Comparison of ENCODE assay signal across 1 cellular context in the genomic region with DNA sequence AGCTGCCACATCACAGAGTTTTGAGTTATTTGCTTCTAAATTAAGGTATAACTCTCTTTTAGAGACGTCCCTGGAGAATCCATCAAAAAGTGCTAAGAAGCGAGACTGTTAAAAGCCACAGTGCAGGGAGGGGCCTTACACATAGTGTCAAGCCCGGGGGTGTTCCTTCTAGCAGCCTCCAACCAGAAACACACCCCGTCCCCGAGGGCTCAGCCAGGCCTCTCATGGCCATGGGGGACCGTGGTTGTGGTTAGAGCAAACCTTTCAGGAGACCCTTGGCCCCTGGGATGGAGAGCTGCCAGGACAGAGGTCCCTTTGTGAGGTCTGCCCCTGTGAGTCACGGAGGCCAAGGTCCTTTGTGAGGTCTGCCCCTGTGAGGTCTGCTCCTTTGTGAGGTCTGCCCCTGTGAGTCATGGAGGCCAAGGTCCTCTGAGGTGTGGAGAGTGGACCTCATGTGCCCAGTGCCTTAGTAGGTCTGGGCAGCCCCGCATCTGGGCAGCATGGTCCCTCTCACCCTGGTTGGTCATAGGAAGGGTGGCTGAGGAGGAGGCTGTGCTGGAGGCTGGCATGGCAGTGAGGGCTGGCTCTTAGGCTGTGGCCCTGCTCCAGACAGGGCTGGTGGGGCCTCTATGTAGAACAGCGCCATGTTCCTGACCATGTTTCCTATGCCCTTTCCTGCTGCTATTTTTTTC.
TF ChIP-seq lines count a peak whose summit lies in the region.

No MANE protein-coding gene starts in this region.

TF ChIP-seq in HepG2, 621 proteins besides CTCF, POLR2A, EP300 and RAD21 (continued from another document and continues in another):
- TF ChIP-seq NR1H2 (CRISPR knock-in tag; IDR thresholded peaks at IDR 0.05; ENCODE audit: borderline replicate concordance, low read depth) (no peak), ELF4 (CRISPR knock-in tag; IDR thresholded peaks at IDR 0.05; ENCODE audit: borderline replicate concordance) (no peak), PHB2 (IDR thresholded peaks at IDR 0.05; ENCODE audit: partially characterized antibody) (no peak), TCF12 (IDR thresholded peaks at IDR 0.05) (no peak), TCF12 (CRISPR knock-in tag; IDR thresholded peaks at IDR 0.05) (no peak), KLF15 (CRISPR knock-in tag; IDR thresholded peaks at IDR 0.05; ENCODE audit: borderline replicate concordance) (no peak), KDM5A (IDR thresholded peaks at IDR 0.05; ENCODE audit: borderline replicate concordance, low read length) (no peak), NPAS2 (CRISPR knock-in tag; IDR thresholded peaks at IDR 0.05; ENCODE audit: borderline replicate concordance) (no peak), XBP1 (CRISPR knock-in tag; IDR thresholded peaks at IDR 0.05) (no peak), TCF7L2 (IDR thresholded peaks at IDR 0.05; ENCODE audit: low read depth, low read length) (no peak), CBX2 (IDR thresholded peaks at IDR 0.05; ENCODE audit: low read depth, low read length) (no peak), CBX2 (CRISPR knock-in tag; IDR thresholded peaks at IDR 0.05; ENCODE audit: low read depth) (no peak), NR3C1 (CRISPR knock-in tag; IDR thresholded peaks at IDR 0.05) (no peak), KMT2A (CRISPR knock-in tag; IDR thresholded peaks at IDR 0.05) (peak; percentile 47), SP4 (CRISPR knock-in tag; IDR thresholded peaks at IDR 0.05) (no peak; the same call in none of the 2 replicates), STAT5B (CRISPR knock-in tag; IDR thresholded peaks at IDR 0.05) (no peak), SPEN (CRISPR knock-in tag; IDR thresholded peaks at IDR 0.05; ENCODE audit: low read depth) (peak; percentile 74), CHD4 (IDR thresholded peaks at IDR 0.05; ENCODE audit: borderline replicate concordance, low read length) (peak; percentile 72; the same call in 1 of the 2 replicates), ZSCAN22 (CRISPR knock-in tag; IDR thresholded peaks at IDR 0.05) (no peak), CAMTA2 (CRISPR knock-in tag; IDR thresholded peaks at IDR 0.05; ENCODE audit: borderline replicate concordance) (no peak), GTF2F1 (IDR thresholded peaks at IDR 0.05; ENCODE audit: low read length) (no peak), ELF3 (CRISPR knock-in tag; IDR thresholded peaks at IDR 0.05) (peak; percentile 65), MIXL1 (CRISPR knock-in tag; IDR thresholded peaks at IDR 0.05) (peak; percentile 48; the same call in 1 of the 2 replicates), ZNF577 (CRISPR knock-in tag; IDR thresholded peaks at IDR 0.05; ENCODE audit: borderline replicate concordance, low read depth) (no peak), NCOA2 (CRISPR knock-in tag; IDR thresholded peaks at IDR 0.05) (peak; percentile 94), ZNF652 (CRISPR knock-in tag; IDR thresholded peaks at IDR 0.05; ENCODE audit: borderline replicate concordance, low read depth) (peak; percentile 58; the same call in 1 of the 2 replicates), MIER3 (CRISPR knock-in tag; IDR thresholded peaks at IDR 0.05; ENCODE audit: borderline replicate concordance) (peak; percentile 93; the same call in 1 of the 2 replicates), ZNF205 (CRISPR knock-in tag; IDR thresholded peaks at IDR 0.05) (no peak; the same call in 1 of the 2 replicates), ZNF230 (CRISPR knock-in tag; IDR thresholded peaks at IDR 0.05) (peak; percentile 93), HDAC1 (CRISPR knock-in tag; IDR thresholded peaks at IDR 0.05) (peak; percentile 89), ZFYVE20 (CRISPR knock-in tag; IDR thresholded peaks at IDR 0.05; ENCODE audit: borderline replicate concordance, low read depth) (no peak)
- TF ChIP-seq, protein P1, sequence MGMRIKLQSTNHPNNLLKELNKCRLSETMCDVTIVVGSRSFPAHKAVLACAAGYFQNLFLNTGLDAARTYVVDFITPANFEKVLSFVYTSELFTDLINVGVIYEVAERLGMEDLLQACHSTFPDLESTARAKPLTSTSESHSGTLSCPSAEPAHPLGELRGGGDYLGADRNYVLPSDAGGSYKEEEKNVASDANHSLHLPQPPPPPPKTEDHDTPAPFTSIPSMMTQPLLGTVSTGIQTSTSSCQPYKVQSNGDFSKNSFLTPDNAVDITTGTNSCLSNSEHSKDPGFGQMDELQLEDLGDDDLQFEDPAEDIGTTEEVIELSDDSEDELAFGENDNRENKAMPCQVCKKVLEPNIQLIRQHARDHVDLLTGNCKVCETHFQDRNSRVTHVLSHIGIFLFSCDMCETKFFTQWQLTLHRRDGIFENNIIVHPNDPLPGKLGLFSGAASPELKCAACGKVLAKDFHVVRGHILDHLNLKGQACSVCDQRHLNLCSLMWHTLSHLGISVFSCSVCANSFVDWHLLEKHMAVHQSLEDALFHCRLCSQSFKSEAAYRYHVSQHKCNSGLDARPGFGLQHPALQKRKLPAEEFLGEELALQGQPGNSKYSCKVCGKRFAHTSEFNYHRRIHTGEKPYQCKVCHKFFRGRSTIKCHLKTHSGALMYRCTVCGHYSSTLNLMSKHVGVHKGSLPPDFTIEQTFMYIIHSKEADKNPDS (CRISPR knock-in tag; IDR thresholded peaks at IDR 0.05), result peak; percentile 67; the same call in 1 of the 2 replicates
- TF ChIP-seq, protein P2, sequence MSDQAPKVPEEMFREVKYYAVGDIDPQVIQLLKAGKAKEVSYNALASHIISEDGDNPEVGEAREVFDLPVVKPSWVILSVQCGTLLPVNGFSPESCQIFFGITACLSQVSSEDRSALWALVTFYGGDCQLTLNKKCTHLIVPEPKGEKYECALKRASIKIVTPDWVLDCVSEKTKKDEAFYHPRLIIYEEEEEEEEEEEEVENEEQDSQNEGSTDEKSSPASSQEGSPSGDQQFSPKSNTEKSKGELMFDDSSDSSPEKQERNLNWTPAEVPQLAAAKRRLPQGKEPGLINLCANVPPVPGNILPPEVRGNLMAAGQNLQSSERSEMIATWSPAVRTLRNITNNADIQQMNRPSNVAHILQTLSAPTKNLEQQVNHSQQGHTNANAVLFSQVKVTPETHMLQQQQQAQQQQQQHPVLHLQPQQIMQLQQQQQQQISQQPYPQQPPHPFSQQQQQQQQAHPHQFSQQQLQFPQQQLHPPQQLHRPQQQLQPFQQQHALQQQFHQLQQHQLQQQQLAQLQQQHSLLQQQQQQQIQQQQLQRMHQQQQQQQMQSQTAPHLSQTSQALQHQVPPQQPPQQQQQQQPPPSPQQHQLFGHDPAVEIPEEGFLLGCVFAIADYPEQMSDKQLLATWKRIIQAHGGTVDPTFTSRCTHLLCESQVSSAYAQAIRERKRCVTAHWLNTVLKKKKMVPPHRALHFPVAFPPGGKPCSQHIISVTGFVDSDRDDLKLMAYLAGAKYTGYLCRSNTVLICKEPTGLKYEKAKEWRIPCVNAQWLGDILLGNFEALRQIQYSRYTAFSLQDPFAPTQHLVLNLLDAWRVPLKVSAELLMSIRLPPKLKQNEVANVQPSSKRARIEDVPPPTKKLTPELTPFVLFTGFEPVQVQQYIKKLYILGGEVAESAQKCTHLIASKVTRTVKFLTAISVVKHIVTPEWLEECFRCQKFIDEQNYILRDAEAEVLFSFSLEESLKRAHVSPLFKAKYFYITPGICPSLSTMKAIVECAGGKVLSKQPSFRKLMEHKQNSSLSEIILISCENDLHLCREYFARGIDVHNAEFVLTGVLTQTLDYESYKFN (CRISPR knock-in tag; conservative IDR thresholded peaks at IDR 0.05), result peak; percentile 99
- TF ChIP-seq, protein P3, sequence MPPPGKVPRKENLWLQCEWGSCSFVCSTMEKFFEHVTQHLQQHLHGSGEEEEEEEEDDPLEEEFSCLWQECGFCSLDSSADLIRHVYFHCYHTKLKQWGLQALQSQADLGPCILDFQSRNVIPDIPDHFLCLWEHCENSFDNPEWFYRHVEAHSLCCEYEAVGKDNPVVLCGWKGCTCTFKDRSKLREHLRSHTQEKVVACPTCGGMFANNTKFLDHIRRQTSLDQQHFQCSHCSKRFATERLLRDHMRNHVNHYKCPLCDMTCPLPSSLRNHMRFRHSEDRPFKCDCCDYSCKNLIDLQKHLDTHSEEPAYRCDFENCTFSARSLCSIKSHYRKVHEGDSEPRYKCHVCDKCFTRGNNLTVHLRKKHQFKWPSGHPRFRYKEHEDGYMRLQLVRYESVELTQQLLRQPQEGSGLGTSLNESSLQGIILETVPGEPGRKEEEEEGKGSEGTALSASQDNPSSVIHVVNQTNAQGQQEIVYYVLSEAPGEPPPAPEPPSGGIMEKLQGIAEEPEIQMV (CRISPR knock-in tag; IDR thresholded peaks at IDR 0.05; ENCODE audit: low read depth), result 0 out of 2 replicates have a peak, but pooled peaks have one; percentile 82
- TF ChIP-seq, protein P4, sequence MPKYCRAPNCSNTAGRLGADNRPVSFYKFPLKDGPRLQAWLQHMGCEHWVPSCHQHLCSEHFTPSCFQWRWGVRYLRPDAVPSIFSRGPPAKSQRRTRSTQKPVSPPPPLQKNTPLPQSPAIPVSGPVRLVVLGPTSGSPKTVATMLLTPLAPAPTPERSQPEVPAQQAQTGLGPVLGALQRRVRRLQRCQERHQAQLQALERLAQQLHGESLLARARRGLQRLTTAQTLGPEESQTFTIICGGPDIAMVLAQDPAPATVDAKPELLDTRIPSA (CRISPR knock-in tag; IDR thresholded peaks at IDR 0.05; ENCODE audit: borderline replicate concordance), result no peak
- TF ChIP-seq, protein P5, sequence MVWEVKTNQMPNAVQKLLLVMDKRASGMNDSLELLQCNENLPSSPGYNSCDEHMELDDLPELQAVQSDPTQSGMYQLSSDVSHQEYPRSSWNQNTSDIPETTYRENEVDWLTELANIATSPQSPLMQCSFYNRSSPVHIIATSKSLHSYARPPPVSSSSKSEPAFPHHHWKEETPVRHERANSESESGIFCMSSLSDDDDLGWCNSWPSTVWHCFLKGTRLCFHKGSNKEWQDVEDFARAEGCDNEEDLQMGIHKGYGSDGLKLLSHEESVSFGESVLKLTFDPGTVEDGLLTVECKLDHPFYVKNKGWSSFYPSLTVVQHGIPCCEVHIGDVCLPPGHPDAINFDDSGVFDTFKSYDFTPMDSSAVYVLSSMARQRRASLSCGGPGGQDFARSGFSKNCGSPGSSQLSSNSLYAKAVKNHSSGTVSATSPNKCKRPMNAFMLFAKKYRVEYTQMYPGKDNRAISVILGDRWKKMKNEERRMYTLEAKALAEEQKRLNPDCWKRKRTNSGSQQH (CRISPR knock-in tag; IDR thresholded peaks at IDR 0.05; ENCODE audit: low read depth), result 0 out of 2 replicates have a peak, but pooled peaks have one; percentile 88
- TF ChIP-seq, protein P6, sequence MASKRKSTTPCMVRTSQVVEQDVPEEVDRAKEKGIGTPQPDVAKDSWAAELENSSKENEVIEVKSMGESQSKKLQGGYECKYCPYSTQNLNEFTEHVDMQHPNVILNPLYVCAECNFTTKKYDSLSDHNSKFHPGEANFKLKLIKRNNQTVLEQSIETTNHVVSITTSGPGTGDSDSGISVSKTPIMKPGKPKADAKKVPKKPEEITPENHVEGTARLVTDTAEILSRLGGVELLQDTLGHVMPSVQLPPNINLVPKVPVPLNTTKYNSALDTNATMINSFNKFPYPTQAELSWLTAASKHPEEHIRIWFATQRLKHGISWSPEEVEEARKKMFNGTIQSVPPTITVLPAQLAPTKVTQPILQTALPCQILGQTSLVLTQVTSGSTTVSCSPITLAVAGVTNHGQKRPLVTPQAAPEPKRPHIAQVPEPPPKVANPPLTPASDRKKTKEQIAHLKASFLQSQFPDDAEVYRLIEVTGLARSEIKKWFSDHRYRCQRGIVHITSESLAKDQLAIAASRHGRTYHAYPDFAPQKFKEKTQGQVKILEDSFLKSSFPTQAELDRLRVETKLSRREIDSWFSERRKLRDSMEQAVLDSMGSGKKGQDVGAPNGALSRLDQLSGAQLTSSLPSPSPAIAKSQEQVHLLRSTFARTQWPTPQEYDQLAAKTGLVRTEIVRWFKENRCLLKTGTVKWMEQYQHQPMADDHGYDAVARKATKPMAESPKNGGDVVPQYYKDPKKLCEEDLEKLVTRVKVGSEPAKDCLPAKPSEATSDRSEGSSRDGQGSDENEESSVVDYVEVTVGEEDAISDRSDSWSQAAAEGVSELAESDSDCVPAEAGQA (IDR thresholded peaks at IDR 0.05; ENCODE audit: low read depth), result peak; percentile 34; the same call in 1 of the 2 replicates
- TF ChIP-seq, protein P6 (CRISPR knock-in tag; IDR thresholded peaks at IDR 0.05; ENCODE audit: borderline replicate concordance), result no peak
- TF ChIP-seq, protein P7, sequence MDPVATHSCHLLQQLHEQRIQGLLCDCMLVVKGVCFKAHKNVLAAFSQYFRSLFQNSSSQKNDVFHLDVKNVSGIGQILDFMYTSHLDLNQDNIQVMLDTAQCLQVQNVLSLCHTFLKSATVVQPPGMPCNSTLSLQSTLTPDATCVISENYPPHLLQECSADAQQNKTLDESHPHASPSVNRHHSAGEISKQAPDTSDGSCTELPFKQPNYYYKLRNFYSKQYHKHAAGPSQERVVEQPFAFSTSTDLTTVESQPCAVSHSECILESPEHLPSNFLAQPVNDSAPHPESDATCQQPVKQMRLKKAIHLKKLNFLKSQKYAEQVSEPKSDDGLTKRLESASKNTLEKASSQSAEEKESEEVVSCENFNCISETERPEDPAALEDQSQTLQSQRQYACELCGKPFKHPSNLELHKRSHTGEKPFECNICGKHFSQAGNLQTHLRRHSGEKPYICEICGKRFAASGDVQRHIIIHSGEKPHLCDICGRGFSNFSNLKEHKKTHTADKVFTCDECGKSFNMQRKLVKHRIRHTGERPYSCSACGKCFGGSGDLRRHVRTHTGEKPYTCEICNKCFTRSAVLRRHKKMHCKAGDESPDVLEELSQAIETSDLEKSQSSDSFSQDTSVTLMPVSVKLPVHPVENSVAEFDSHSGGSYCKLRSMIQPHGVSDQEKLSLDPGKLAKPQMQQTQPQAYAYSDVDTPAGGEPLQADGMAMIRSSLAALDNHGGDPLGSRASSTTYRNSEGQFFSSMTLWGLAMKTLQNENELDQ (CRISPR knock-in tag; IDR thresholded peaks at IDR 0.05; ENCODE audit: borderline replicate concordance), result no peak
- TF ChIP-seq, protein P8, sequence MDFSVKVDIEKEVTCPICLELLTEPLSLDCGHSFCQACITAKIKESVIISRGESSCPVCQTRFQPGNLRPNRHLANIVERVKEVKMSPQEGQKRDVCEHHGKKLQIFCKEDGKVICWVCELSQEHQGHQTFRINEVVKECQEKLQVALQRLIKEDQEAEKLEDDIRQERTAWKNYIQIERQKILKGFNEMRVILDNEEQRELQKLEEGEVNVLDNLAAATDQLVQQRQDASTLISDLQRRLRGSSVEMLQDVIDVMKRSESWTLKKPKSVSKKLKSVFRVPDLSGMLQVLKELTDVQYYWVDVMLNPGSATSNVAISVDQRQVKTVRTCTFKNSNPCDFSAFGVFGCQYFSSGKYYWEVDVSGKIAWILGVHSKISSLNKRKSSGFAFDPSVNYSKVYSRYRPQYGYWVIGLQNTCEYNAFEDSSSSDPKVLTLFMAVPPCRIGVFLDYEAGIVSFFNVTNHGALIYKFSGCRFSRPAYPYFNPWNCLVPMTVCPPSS (IDR thresholded peaks at IDR 0.05), result no peak
